25 cellular contexts compared by ENCODE assay signal in the genomic region with DNA sequence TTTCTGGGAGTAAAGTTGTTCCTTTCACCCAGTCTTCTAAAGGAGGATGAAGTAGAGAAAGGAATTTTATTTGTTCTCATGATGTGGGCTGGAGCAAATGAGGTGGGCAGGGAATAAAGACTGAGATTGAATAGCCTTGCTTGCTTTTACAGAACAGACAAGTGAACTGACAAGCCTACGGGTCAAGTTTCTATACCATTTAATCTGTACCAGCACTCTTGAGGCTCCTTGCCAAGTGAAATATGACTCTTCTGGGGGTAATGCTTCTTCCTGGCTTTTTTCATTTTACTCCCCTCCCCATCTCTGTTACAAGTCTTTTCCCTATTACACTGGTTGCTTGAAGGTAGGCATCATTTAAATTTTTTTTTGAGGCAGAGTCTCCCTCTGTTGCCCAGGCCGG.
"Had no signal": no experiment of that assay in that cellular context is flagged by ENCODE, and none has a peak within 500 bp of the region (broad histone marks: within the 10 kb centered on the region; RNA-seq: fewer than 3 reads in every experiment).

No MANE protein-coding gene starts in this region.

- H3K9me3 ChIP-seq: neutrophil, ovary, upper lobe of left lung had no signal

- ATAC-seq: activated naive CD8-positive, alpha-beta T cell treated with anti-CD3 and anti-CD28 coated beads, Interleukin-2, amount 50 U/mL, for 24 hours; foreskin keratinocyte; left ventricle myocardium superior; naive thymus-derived CD8-positive, alpha-beta T cell; right cardiac atrium had no signal

- H3K4me3 ChIP-seq: ovary, upper lobe of left lung had no signal

- H3K27me3 ChIP-seq: brain microvascular endothelial cell, foreskin keratinocyte, neutrophil, ovary, upper lobe of left lung had no signal

- H3K4me1 ChIP-seq: foreskin keratinocyte, upper lobe of left lung had no signal

- H3K36me3 ChIP-seq: brain microvascular endothelial cell, neutrophil, ovary had no signal

- H3K27ac ChIP-seq: brain microvascular endothelial cell, foreskin keratinocyte, neutrophil, ovary, upper lobe of left lung had no signal

- DNase-seq: activated CD4-positive, alpha-beta T cell treated with anti-CD3 and anti-CD28 coated beads for 4 hours; activated CD4-positive, alpha-beta T cell treated with anti-CD3 and anti-CD28 coated beads, Interleukin-2, amount 50 U/mL, for 48 hours; activated CD4-positive, CD25-positive, alpha-beta regulatory T cell; activated CD8-positive, alpha-beta memory T cell treated with anti-CD3 and anti-CD28 coated beads, Interleukin-2, amount 50 U/mL, for 48 hours; activated naive CD4-positive, alpha-beta T cell treated with anti-CD3 and anti-CD28 coated beads for 36 hours; activated naive CD8-positive, alpha-beta T cell treated with anti-CD3 and anti-CD28 coated beads, Interleukin-2, amount 50 U/mL, for 24 hours; activated T-cell treated with anti-CD3 and anti-CD28 coated beads, Interleukin-2, amount 50 U/mL, for 48 hours; anterior cingulate cortex; brain microvascular endothelial cell; caudate nucleus; dermis blood vessel endothelial cell; effector CD8-positive, alpha-beta T cell; foreskin keratinocyte; immature natural killer cell; kidney glomerular epithelial cell; left ventricle myocardium superior; mammary epithelial cell; naive thymus-derived CD8-positive, alpha-beta T cell; ovary; right cardiac atrium; stimulated activated CD4-positive, alpha-beta T cell treated with anti-CD3 and anti-CD28 coated beads, Interleukin-4, amount 100 ng/mL, for 24 hours; stimulated activated naive CD4-positive, alpha-beta T cell treated with Interleukin-2 at 50 U/mL for 16 hours; T1000; upper lobe of left lung had no signal
